Comparison of ENCODE assay signal across 2 cellular contexts in the genomic region with DNA sequence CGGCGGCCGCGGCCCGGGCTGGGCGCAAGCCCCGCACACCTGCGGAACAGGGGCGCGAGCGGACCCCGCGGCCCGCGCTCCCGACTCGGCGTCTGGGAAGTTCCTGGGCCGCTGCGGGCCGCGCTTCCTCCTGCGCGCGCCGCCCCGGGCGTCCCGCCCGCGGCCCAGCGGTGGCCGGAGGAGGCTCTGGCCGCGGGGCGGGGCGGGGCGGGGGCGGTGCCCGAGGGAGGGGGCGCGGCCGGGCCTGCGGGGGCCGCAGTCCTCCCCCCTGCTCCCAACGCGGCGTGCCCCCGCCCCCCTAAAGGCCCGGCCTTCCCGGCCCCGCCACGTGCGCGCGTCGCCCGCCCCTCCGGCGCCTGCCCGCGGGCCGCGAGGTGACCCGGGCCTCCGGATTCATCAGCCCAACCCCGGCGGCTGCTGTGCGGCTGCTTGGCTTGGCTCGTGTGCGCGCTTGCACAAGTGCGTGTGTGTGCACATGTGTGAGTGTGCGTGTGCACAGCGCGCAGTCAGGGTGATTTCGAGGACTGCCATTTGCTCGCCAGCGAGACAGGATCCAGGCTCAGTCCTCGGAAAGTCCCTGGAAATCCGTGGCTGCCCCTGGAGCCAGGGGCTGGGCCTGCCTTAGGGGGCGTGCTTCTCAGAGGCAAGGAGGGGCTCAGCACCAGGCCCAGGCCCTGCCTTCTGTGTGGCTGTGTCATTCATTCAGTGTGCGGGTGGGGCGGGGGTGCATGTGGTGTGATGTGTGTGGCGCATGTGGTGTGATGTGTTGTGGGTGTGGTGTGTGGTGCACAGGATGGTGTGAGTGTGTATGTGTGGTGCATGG.
TF ChIP-seq lines count a peak whose summit lies in the region.

C2CD2 (minus strand) TSS at position 188 of the 823 bp plus-strand sequence. CDS start 370 bp downstream, outside the sequence.

TF ChIP-seq in IMR-90, 13 proteins besides CTCF, POLR2A, EP300 and RAD21 (continued from another document):
- TF ChIP-seq, protein P1, sequence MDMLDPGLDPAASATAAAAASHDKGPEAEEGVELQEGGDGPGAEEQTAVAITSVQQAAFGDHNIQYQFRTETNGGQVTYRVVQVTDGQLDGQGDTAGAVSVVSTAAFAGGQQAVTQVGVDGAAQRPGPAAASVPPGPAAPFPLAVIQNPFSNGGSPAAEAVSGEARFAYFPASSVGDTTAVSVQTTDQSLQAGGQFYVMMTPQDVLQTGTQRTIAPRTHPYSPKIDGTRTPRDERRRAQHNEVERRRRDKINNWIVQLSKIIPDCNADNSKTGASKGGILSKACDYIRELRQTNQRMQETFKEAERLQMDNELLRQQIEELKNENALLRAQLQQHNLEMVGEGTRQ (IDR thresholded peaks at IDR 0.05; ENCODE audit: low read depth, low read length), result peak; percentile 59
- TF ChIP-seq, protein P2, sequence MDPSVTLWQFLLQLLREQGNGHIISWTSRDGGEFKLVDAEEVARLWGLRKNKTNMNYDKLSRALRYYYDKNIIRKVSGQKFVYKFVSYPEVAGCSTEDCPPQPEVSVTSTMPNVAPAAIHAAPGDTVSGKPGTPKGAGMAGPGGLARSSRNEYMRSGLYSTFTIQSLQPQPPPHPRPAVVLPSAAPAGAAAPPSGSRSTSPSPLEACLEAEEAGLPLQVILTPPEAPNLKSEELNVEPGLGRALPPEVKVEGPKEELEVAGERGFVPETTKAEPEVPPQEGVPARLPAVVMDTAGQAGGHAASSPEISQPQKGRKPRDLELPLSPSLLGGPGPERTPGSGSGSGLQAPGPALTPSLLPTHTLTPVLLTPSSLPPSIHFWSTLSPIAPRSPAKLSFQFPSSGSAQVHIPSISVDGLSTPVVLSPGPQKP (IDR thresholded peaks at IDR 0.05; ENCODE audit: borderline replicate concordance, low read depth, low read length), result no peak
- TF ChIP-seq RFX5 (IDR thresholded peaks at IDR 0.05; ENCODE audit: low read depth, low read length), result no peak
- TF ChIP-seq CEBPB (IDR thresholded peaks at IDR 0.05; ENCODE audit: low read depth, low read length), result peak; percentile 35; the same call in 1 of the 2 replicates
- peak; percentile 72; the same call in 1 of the 2 replicates for TF ChIP-seq MAZ (IDR thresholded peaks at IDR 0.05; ENCODE audit: borderline replicate concordance, low read depth, low read length)
- TF ChIP-seq MXI1 (IDR thresholded peaks at IDR 0.05; ENCODE audit: borderline replicate concordance, low read depth, low read length), result peak; percentile 89; the same call in 1 of the 2 replicates
- TF ChIP-seq MAFK (IDR thresholded peaks at IDR 0.05; ENCODE audit: low read depth, low read length), result no peak
- TF ChIP-seq FOS (IDR thresholded peaks at IDR 0.05; ENCODE audit: low read depth, low read length), result no peak

TF ChIP-seq in WTC11, 78 proteins besides CTCF, POLR2A, EP300 and RAD21 (continued from another document and continues in another):
- TF ChIP-seq, protein P3, sequence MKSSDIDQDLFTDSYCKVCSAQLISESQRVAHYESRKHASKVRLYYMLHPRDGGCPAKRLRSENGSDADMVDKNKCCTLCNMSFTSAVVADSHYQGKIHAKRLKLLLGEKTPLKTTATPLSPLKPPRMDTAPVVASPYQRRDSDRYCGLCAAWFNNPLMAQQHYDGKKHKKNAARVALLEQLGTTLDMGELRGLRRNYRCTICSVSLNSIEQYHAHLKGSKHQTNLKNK (CRISPR knock-in tag; IDR thresholded peaks at IDR 0.05), result no peak
- no peak for TF ChIP-seq PRRX2 (CRISPR knock-in tag; IDR thresholded peaks at IDR 0.05)
- TF ChIP-seq, protein P1 (CRISPR knock-in tag; IDR thresholded peaks at IDR 0.05), result peak; percentile 60
- TF ChIP-seq FOXK1 (CRISPR knock-in tag; IDR thresholded peaks at IDR 0.05), result peak; percentile 61; the same call in 1 of the 2 replicates
- no peak for TF ChIP-seq SOX15 (CRISPR knock-in tag; IDR thresholded peaks at IDR 0.05)
- TF ChIP-seq NFATC4 (CRISPR knock-in tag; IDR thresholded peaks at IDR 0.05), result no peak
- TF ChIP-seq, protein P4, sequence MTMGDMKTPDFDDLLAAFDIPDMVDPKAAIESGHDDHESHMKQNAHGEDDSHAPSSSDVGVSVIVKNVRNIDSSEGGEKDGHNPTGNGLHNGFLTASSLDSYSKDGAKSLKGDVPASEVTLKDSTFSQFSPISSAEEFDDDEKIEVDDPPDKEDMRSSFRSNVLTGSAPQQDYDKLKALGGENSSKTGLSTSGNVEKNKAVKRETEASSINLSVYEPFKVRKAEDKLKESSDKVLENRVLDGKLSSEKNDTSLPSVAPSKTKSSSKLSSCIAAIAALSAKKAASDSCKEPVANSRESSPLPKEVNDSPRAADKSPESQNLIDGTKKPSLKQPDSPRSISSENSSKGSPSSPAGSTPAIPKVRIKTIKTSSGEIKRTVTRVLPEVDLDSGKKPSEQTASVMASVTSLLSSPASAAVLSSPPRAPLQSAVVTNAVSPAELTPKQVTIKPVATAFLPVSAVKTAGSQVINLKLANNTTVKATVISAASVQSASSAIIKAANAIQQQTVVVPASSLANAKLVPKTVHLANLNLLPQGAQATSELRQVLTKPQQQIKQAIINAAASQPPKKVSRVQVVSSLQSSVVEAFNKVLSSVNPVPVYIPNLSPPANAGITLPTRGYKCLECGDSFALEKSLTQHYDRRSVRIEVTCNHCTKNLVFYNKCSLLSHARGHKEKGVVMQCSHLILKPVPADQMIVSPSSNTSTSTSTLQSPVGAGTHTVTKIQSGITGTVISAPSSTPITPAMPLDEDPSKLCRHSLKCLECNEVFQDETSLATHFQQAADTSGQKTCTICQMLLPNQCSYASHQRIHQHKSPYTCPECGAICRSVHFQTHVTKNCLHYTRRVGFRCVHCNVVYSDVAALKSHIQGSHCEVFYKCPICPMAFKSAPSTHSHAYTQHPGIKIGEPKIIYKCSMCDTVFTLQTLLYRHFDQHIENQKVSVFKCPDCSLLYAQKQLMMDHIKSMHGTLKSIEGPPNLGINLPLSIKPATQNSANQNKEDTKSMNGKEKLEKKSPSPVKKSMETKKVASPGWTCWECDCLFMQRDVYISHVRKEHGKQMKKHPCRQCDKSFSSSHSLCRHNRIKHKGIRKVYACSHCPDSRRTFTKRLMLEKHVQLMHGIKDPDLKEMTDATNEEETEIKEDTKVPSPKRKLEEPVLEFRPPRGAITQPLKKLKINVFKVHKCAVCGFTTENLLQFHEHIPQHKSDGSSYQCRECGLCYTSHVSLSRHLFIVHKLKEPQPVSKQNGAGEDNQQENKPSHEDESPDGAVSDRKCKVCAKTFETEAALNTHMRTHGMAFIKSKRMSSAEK (CRISPR knock-in tag; IDR thresholded peaks at IDR 0.05; ENCODE audit: borderline replicate concordance), result no peak
- 0 out of 2 replicates have a peak, but pooled peaks have one; percentile 12 for TF ChIP-seq TEAD4 (CRISPR knock-in tag; IDR thresholded peaks at IDR 0.05)
- TF ChIP-seq ZNF396 (CRISPR knock-in tag; IDR thresholded peaks at IDR 0.05; ENCODE audit: borderline replicate concordance), result no peak
- no peak for TF ChIP-seq ZNF121 (CRISPR knock-in tag; IDR thresholded peaks at IDR 0.05)
- TF ChIP-seq ERG (CRISPR knock-in tag; IDR thresholded peaks at IDR 0.05), result no peak
- no peak for TF ChIP-seq ZNF263 (CRISPR knock-in tag; IDR thresholded peaks at IDR 0.05; ENCODE audit: low read depth)
- TF ChIP-seq ZNF219 (CRISPR knock-in tag; IDR thresholded peaks at IDR 0.05; ENCODE audit: borderline replicate concordance), result 0 out of 2 replicates have a peak, but pooled peaks have one; percentile 45
- peak; percentile 89; the same call in 1 of the 2 replicates for TF ChIP-seq NFE2L1 (CRISPR knock-in tag; IDR thresholded peaks at IDR 0.05)
- TF ChIP-seq ARID4B (CRISPR knock-in tag; IDR thresholded peaks at IDR 0.05; ENCODE audit: borderline replicate concordance), result peak; percentile 76
- peak; percentile 53; the same call in 1 of the 2 replicates for TF ChIP-seq ZNF423 (CRISPR knock-in tag; IDR thresholded peaks at IDR 0.05)
- no peak for TF ChIP-seq EMX1 (CRISPR knock-in tag; IDR thresholded peaks at IDR 0.05)
- TF ChIP-seq HMGA2 (CRISPR knock-in tag; IDR thresholded peaks at IDR 0.05), result no peak
- 0 out of 2 replicates have a peak, but pooled peaks have one; percentile 49 for TF ChIP-seq SMAD4 (CRISPR knock-in tag; IDR thresholded peaks at IDR 0.05)
- TF ChIP-seq, protein P5, sequence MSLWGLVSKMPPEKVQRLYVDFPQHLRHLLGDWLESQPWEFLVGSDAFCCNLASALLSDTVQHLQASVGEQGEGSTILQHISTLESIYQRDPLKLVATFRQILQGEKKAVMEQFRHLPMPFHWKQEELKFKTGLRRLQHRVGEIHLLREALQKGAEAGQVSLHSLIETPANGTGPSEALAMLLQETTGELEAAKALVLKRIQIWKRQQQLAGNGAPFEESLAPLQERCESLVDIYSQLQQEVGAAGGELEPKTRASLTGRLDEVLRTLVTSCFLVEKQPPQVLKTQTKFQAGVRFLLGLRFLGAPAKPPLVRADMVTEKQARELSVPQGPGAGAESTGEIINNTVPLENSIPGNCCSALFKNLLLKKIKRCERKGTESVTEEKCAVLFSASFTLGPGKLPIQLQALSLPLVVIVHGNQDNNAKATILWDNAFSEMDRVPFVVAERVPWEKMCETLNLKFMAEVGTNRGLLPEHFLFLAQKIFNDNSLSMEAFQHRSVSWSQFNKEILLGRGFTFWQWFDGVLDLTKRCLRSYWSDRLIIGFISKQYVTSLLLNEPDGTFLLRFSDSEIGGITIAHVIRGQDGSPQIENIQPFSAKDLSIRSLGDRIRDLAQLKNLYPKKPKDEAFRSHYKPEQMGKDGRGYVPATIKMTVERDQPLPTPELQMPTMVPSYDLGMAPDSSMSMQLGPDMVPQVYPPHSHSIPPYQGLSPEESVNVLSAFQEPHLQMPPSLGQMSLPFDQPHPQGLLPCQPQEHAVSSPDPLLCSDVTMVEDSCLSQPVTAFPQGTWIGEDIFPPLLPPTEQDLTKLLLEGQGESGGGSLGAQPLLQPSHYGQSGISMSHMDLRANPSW (CRISPR knock-in tag; conservative IDR thresholded peaks at IDR 0.05; ENCODE audit: low read depth), result no peak
- TF ChIP-seq E2F5 (CRISPR knock-in tag; IDR thresholded peaks at IDR 0.05), result no peak; the same call in 1 of the 2 replicates
- TF ChIP-seq MXD4 (CRISPR knock-in tag; IDR thresholded peaks at IDR 0.05; ENCODE audit: borderline replicate concordance), result no peak
- no peak for TF ChIP-seq MYBL2 (CRISPR knock-in tag; IDR thresholded peaks at IDR 0.05)
- no peak for TF ChIP-seq SMAD3 (CRISPR knock-in tag; IDR thresholded peaks at IDR 0.05; ENCODE audit: borderline replicate concordance)
- TF ChIP-seq, protein P6, sequence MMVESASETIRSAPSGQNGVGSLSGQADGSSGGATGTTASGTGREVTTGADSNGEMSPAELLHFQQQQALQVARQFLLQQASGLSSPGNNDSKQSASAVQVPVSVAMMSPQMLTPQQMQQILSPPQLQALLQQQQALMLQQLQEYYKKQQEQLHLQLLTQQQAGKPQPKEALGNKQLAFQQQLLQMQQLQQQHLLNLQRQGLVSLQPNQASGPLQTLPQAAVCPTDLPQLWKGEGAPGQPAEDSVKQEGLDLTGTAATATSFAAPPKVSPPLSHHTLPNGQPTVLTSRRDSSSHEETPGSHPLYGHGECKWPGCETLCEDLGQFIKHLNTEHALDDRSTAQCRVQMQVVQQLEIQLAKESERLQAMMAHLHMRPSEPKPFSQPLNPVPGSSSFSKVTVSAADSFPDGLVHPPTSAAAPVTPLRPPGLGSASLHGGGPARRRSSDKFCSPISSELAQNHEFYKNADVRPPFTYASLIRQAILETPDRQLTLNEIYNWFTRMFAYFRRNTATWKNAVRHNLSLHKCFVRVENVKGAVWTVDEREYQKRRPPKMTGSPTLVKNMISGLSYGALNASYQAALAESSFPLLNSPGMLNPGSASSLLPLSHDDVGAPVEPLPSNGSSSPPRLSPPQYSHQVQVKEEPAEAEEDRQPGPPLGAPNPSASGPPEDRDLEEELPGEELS (CRISPR knock-in tag; IDR thresholded peaks at IDR 0.05), result peak; percentile 88
- TF ChIP-seq ELF4 (CRISPR knock-in tag; IDR thresholded peaks at IDR 0.05; ENCODE audit: low read depth), result peak; percentile 82; the same call in 1 of the 2 replicates
